In the genomic region with DNA sequence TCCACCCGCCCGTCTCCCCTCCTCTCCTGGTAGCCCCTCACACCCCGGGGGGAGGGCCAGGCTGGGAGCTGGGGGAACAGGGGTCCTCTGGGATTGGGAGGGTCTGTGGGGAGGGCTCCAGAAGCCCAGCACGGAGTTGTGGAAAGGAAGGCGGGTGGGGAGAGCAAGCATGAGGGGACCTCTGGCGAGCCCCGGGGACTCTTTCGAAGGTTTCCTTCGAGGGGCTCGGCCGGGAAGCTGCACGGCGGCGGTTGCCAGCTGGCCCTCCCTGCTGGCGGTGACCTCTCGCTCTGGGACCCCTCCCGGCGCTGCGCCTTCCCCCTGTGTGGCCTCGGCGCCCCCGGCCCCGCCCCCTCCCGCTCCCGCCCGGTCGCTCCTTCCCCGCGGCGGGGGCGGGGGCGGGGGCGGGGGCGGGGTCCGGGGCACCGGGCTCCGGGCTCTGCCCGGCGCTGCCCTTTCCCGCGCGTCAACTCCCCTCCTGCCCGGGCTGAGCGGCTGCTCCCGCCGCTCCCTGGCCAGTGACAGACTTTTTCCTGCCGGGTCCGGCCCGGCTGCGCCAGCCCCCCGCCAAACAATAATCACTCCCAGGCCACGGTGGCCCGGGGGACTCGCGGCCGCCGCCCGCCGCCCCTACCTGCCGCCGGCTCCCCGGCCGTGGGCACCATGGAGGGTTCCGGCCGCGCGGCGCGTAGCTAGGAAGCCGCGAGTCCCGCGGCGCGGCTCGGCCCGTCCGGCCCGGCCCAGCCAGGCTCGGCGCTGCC, we compare ENCODE assay signal across 1 cellular context.
A peak's percentile ranks its signal among the peaks of the same experiment; 100 is the strongest.
TF ChIP-seq lines count a peak whose summit lies in the region.

No MANE protein-coding gene starts in this region.

TF ChIP-seq in GM23338, 12 proteins besides CTCF, POLR2A, EP300 and RAD21 (continued from another document):
- TF ChIP-seq ZNF462 (CRISPR knock-in tag; IDR thresholded peaks at IDR 0.05) (no peak), CREB1 (CRISPR knock-in tag; IDR thresholded peaks at IDR 0.05; ENCODE audit: low read depth) (no peak), ZNF331 (CRISPR knock-in tag; IDR thresholded peaks at IDR 0.05; ENCODE audit: low read depth) (no peak), POLR2AphosphoS5 (IDR thresholded peaks at IDR 0.05; ENCODE audit: low read depth) (no peak), EZH2 (IDR thresholded peaks at IDR 0.05; ENCODE audit: low read depth, unreplicated experiment) (peak; percentile 58), NANOG (IDR thresholded peaks at IDR 0.05; ENCODE audit: borderline replicate concordance) (no peak)
TF ChIP-seq in GM23338: peak in this region for 1.
